Comparison of ENCODE assay signal across 8 cellular contexts in the genomic region with DNA sequence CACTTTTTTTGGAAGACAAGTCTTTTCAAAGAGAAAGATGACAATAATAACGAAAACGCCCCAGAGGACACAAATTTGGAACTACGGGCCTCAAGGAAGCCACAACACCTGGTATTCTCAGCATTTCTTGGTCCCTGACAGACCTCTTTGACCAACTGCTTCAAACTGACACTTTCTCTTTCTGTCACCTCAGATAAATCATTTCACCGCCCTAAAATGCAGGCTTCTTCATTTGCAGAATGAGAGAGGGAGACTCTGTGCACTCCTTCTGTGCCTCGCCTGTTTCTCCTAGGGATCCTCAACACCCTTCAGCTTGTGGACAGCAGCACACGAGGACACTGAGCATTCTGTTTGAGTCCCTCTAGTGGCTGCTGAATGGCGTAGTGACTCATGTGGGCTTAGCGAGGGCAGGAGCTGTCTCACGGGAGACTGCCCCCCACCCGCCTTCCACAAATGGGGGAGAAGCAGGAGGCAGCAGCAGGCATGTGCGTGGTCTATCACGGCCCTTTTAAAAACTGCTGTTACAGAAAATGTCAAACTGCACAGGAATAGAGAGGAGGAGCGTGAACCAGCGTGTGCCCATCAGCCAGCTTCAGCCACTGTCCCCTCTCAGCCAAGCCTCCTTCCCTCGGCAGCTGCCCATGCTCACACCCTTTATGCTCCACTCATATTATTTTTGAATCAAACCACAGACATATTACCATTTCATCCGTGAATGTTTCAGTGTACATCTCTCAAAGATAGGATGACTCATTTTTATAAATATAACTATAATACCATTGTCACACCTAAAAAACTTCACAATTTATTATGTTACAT. TPM values are rescaled to one million over a fixed set of nuclear protein-coding genes. Genes with fewer than 3 reads are reported as not detected.
DNase-seq lines count a peak whose midpoint lies in the region; ATAC-seq, FAIRE-seq and TF ChIP-seq lines count a peak whose summit lies in the region.

No MANE protein-coding gene starts in this region.

- DNase-seq in activated naive CD8-positive, alpha-beta T cell treated with anti-CD3 and anti-CD28 coated beads, Interleukin-2, amount 10 ng/mL, durations not matched to agents 7 days and 5 days: no peak
- no peak for DNase-seq in activated naive CD8-positive, alpha-beta T cell treated with anti-CD3 and anti-CD28 coated beads for 36 hours
- DNase-seq in H54 (ENCODE audit: insufficient read length, low spot score) (peak; percentile 47), Karpas-422 (peak; percentile 66), cardiac fibroblast (ENCODE audit: low read depth in 2 of 2) (peak; percentile 54), mucosa of descending colon (no peak), DMS153 (lab: John Stamatoyannopoulos, UW) (no peak)
- no peak for DNase-seq in stimulated activated naive CD4-positive, alpha-beta T cell (lab: John Stamatoyannopoulos, UW)

- peak overlapping the region; percentile 7 for H3K4me2 ChIP-seq in Karpas-422 (ENCODE audit: low read depth, low read length, poor library complexity, severe bottlenecking)

- no peaks in the 10 kb centered on the region for H3K79me2 ChIP-seq in Karpas-422 (ENCODE audit: low read length)

- H3K9me3 Mint-ChIP-seq in activated naive CD8-positive, alpha-beta T cell treated with anti-CD3 and anti-CD28 coated beads, Interleukin-2, amount 10 ng/mL, durations not matched to agents 7 days and 5 days: no peaks in the 10 kb centered on the region
- no peaks in the 10 kb centered on the region for H3K9me3 Mint-ChIP-seq in activated naive CD8-positive, alpha-beta T cell treated with anti-CD3 and anti-CD28 coated beads for 36 hours

- no peak for TF ChIP-seq POLR2A in H54 (IDR thresholded peaks at IDR 0.05; ENCODE audit: low read depth, low read length)

- no peak overlapping the region for H3K27ac Mint-ChIP-seq in activated naive CD8-positive, alpha-beta T cell treated with anti-CD3 and anti-CD28 coated beads, Interleukin-2, amount 10 ng/mL, durations not matched to agents 7 days and 5 days
- no peak overlapping the region for H3K27ac Mint-ChIP-seq in activated naive CD8-positive, alpha-beta T cell treated with anti-CD3 and anti-CD28 coated beads for 36 hours

- H3K4me1 ChIP-seq in Karpas-422 (ENCODE audit: low read length): peaks cover 38% of the 10 kb centered on the region
- no peaks in the 10 kb centered on the region for H3K4me1 ChIP-seq in mucosa of descending colon (ENCODE audit: low read depth)

- FAIRE-seq in H54 (lab: Jason Lieb, UNC): no peak

- no peaks in the 10 kb centered on the region for H4K20me1 ChIP-seq in Karpas-422 (ENCODE audit: insufficient read depth, low read depth, low read length)

- no peaks in the 10 kb centered on the region for H3K9me2 ChIP-seq in Karpas-422 (replicated peaks; ENCODE audit: insufficient read depth, low read length)

- no peaks in the 10 kb centered on the region for H3K36me3 Mint-ChIP-seq in activated naive CD8-positive, alpha-beta T cell treated with anti-CD3 and anti-CD28 coated beads, Interleukin-2, amount 10 ng/mL, durations not matched to agents 7 days and 5 days
- H3K36me3 Mint-ChIP-seq in activated naive CD8-positive, alpha-beta T cell treated with anti-CD3 and anti-CD28 coated beads for 36 hours: no peaks in the 10 kb centered on the region

- H3K4me1 Mint-ChIP-seq in activated naive CD8-positive, alpha-beta T cell treated with anti-CD3 and anti-CD28 coated beads, Interleukin-2, amount 10 ng/mL, durations not matched to agents 7 days and 5 days: peaks cover 15% of the 10 kb centered on the region
- H3K4me1 Mint-ChIP-seq in activated naive CD8-positive, alpha-beta T cell treated with anti-CD3 and anti-CD28 coated beads for 36 hours: peaks cover 8% of the 10 kb centered on the region

- H3K27me3 Mint-ChIP-seq in activated naive CD8-positive, alpha-beta T cell treated with anti-CD3 and anti-CD28 coated beads, Interleukin-2, amount 10 ng/mL, durations not matched to agents 7 days and 5 days: peaks cover 14% of the 10 kb centered on the region
- peaks cover 59% of the 10 kb centered on the region for H3K27me3 Mint-ChIP-seq in activated naive CD8-positive, alpha-beta T cell treated with anti-CD3 and anti-CD28 coated beads for 36 hours

- no peak overlapping the region for H2AFZ ChIP-seq in Karpas-422 (ENCODE audit: low read length)

- no peaks in the 10 kb centered on the region; the same call in 1 of the 2 replicates for H3K36me3 ChIP-seq in Karpas-422 (ENCODE audit: insufficient read depth, low read length)
- no peaks in the 10 kb centered on the region for H3K36me3 ChIP-seq in mucosa of descending colon (ENCODE audit: low read depth)

- intact Hi-C loops in mucosa of descending colon (cut with DNase I, micrococcal nuclease): no loop called here

- no peak overlapping the region for H3K4me3 Mint-ChIP-seq in activated naive CD8-positive, alpha-beta T cell treated with anti-CD3 and anti-CD28 coated beads, Interleukin-2, amount 10 ng/mL, durations not matched to agents 7 days and 5 days
- no peak overlapping the region for H3K4me3 Mint-ChIP-seq in activated naive CD8-positive, alpha-beta T cell treated with anti-CD3 and anti-CD28 coated beads for 36 hours

- no peaks in the 10 kb centered on the region for H3K27me3 ChIP-seq in Karpas-422 (ENCODE audit: low read length)

- ATAC-seq in activated naive CD8-positive, alpha-beta T cell treated with anti-CD3 and anti-CD28 coated beads, Interleukin-2, amount 10 ng/mL, durations not matched to agents 7 days and 5 days (ENCODE audit: low read depth): peak; percentile 76
- ATAC-seq in mucosa of descending colon: peak; percentile 35

- H3K4me3 ChIP-seq in Karpas-422 (ENCODE audit: low read length) (no peak overlapping the region), cardiac fibroblast (replicated peaks in 1 of 2; ENCODE audit: low read depth in 2 of 2, low read length in 2 of 2) (no peak overlapping the region), mucosa of descending colon (no peak overlapping the region)

- POLR2A ChIA-PET in activated naive CD8-positive, alpha-beta T cell treated with anti-CD3 and anti-CD28 coated beads, Interleukin-2, amount 10 ng/mL, durations not matched to agents 7 days and 5 days (lab: Charles Lee): no interaction called here

- TF ChIP-seq CTCF in cardiac fibroblast (IDR thresholded peaks at IDR 0.05; ENCODE audit: low read depth, low read length) (peak; percentile 49), mucosa of descending colon (IDR thresholded peaks at IDR 0.05) (no peak)

- H3K9me3 ChIP-seq in Karpas-422 (ENCODE audit: low read length): no peaks in the 10 kb centered on the region
- H3K9me3 ChIP-seq in mucosa of descending colon: no peaks in the 10 kb centered on the region

- H3K27ac ChIP-seq in Karpas-422 (ENCODE audit: low read length): no peak overlapping the region

- H3K9ac ChIP-seq in Karpas-422 (ENCODE audit: low read length): no peak overlapping the region; the same call in 1 of the 2 replicates

RNA-seq across cellular contexts. Expression of gene GSDME, which starts 41.4 kb away (rescaled TPM):
- total RNA-seq in activated naive CD8-positive, alpha-beta T cell treated with anti-CD3 and anti-CD28 coated beads, Interleukin-2, amount 10 ng/mL, durations not matched to agents 7 days and 5 days: 1 to 10 TPM; 2.5 to 3.1 TPM
- total RNA-seq in activated naive CD8-positive, alpha-beta T cell treated with anti-CD3 and anti-CD28 coated beads for 36 hours: 1 to 10 TPM; 6.4 to 7.5 TPM
- 6.0 and 9.8 TPM in 2 replicates for total RNA-seq in Karpas-422 (2014; rRNA removed; shearing (Covaris generic); ENCODE audit: low replicate concordance)
- 1 to 10 TPM in 2 of 3 donors, under 1 TPM in 1; 0.96 to 6.3 (median 2.3) TPM for total RNA-seq in mucosa of descending colon

Comparison
In these comparisons a context has a peak if more than half of its experiments do, and no peak if none do; other contexts are left out.
1. DNase-seq: peak in H54 (single experiment), Karpas-422 (single experiment) and cardiac fibroblast (2 of 2); none in activated naive CD8-positive, alpha-beta T cell treated with anti-CD3 and anti-CD28 coated beads, Interleukin-2, amount 10 ng/mL, durations not matched to agents 7 days and 5 days (single experiment), activated naive CD8-positive, alpha-beta T cell treated with anti-CD3 and anti-CD28 coated beads for 36 hours (single experiment), mucosa of descending colon (0 of 3), stimulated activated naive CD4-positive, alpha-beta T cell (0 of 6) and DMS153 (single experiment).